In genomic region chr20:4936851-4937412, GRCh38 we compare ENCODE assay signal across 1 cellular context.
TF ChIP-seq lines count a peak whose summit lies in the region.

No MANE protein-coding gene starts in this region.

TF ChIP-seq in HepG2, 621 proteins besides CTCF, POLR2A, EP300 and RAD21 (continued from another document and continues in another):
- TF ChIP-seq ZNF609 (CRISPR knock-in tag; IDR thresholded peaks at IDR 0.05; ENCODE audit: borderline replicate concordance) = peak; percentile 89
- TF ChIP-seq ZBTB7A (CRISPR knock-in tag; IDR thresholded peaks at IDR 0.05) = no peak
- peak; percentile 41; the same call in 1 of the 2 replicates for TF ChIP-seq THRA (CRISPR knock-in tag; IDR thresholded peaks at IDR 0.05; ENCODE audit: borderline replicate concordance)
- no peak for TF ChIP-seq NKX3-1 (CRISPR knock-in tag; IDR thresholded peaks at IDR 0.05)
- TF ChIP-seq DNMT3B (CRISPR knock-in tag; conservative IDR thresholded peaks at IDR 0.05) = 0 out of 2 replicates have a peak, but pooled peaks have one; percentile 47
- no peak for TF ChIP-seq ZNF446 (CRISPR knock-in tag; IDR thresholded peaks at IDR 0.05)
- no peak for TF ChIP-seq CCDC6 (CRISPR knock-in tag; IDR thresholded peaks at IDR 0.05)
- TF ChIP-seq SRF (IDR thresholded peaks at IDR 0.05; ENCODE audit: low read depth, low read length) = 0 out of 2 replicates have a peak, but pooled peaks have one; percentile 9
- TF ChIP-seq ZNF580 (CRISPR knock-in tag; IDR thresholded peaks at IDR 0.05; ENCODE audit: borderline replicate concordance, low read depth) = peak; percentile 90; the same call in 1 of the 2 replicates
- TF ChIP-seq ZNF136 (CRISPR knock-in tag; IDR thresholded peaks at IDR 0.05; ENCODE audit: low read depth) = 0 out of 2 replicates have a peak, but pooled peaks have one; percentile 37
- TF ChIP-seq MAX (IDR thresholded peaks at IDR 0.05) = peak; percentile 43; the same call in 1 of the 2 replicates
- peak; percentile 6; the same call in 1 of the 2 replicates for TF ChIP-seq ZNF704 (CRISPR knock-in tag; IDR thresholded peaks at IDR 0.05; ENCODE audit: borderline replicate concordance)
- TF ChIP-seq GABPA (IDR thresholded peaks at IDR 0.05; ENCODE audit: low read depth, low read length) = no peak
- TF ChIP-seq GABPA (CRISPR knock-in tag; IDR thresholded peaks at IDR 0.05; ENCODE audit: low read depth) = 0 out of 2 replicates have a peak, but pooled peaks have one; percentile 12
- TF ChIP-seq ZNF841 (CRISPR knock-in tag; IDR thresholded peaks at IDR 0.05; ENCODE audit: borderline replicate concordance) = no peak
- peak; percentile 86; the same call in 1 of the 2 replicates for TF ChIP-seq ZNF224 (CRISPR knock-in tag; IDR thresholded peaks at IDR 0.05)
- 0 out of 2 replicates have a peak, but pooled peaks have one; percentile 15 for TF ChIP-seq ZNF552 (CRISPR knock-in tag; IDR thresholded peaks at IDR 0.05; ENCODE audit: borderline replicate concordance)
- TF ChIP-seq ZNF510 (CRISPR knock-in tag; IDR thresholded peaks at IDR 0.05; ENCODE audit: low read depth) = 0 out of 2 replicates have a peak, but pooled peaks have one; percentile 88
- 0 out of 2 replicates have a peak, but pooled peaks have one; percentile 72 for TF ChIP-seq ZNF205 (CRISPR knock-in tag; IDR thresholded peaks at IDR 0.05)
- peak; percentile 50; the same call in 1 of the 2 replicates for TF ChIP-seq ZNF724P (CRISPR knock-in tag; IDR thresholded peaks at IDR 0.05; ENCODE audit: borderline replicate concordance)
- TF ChIP-seq RXRB (CRISPR knock-in tag; IDR thresholded peaks at IDR 0.05; ENCODE audit: borderline replicate concordance) = peak; percentile 96
- TF ChIP-seq SOX6 (IDR thresholded peaks at IDR 0.05) = no peak
- TF ChIP-seq SOX6 (CRISPR knock-in tag; IDR thresholded peaks at IDR 0.05) = peak; percentile 87
- peak; percentile 88 for TF ChIP-seq HOXA3 (CRISPR knock-in tag; IDR thresholded peaks at IDR 0.05)
- no peak for TF ChIP-seq ZNF670 (CRISPR knock-in tag; IDR thresholded peaks at IDR 0.05; ENCODE audit: borderline replicate concordance)
- TF ChIP-seq ZBED4 (CRISPR knock-in tag; IDR thresholded peaks at IDR 0.05; ENCODE audit: borderline replicate concordance) = 0 out of 2 replicates have a peak, but pooled peaks have one; percentile 13
- peak; percentile 58; the same call in 1 of the 2 replicates for TF ChIP-seq ZNF451 (CRISPR knock-in tag; IDR thresholded peaks at IDR 0.05)
- no peak for TF ChIP-seq ZSCAN12 (CRISPR knock-in tag; IDR thresholded peaks at IDR 0.05)
- peak; percentile 82 for TF ChIP-seq CREB1 (IDR thresholded peaks at IDR 0.05)
- TF ChIP-seq CREB1 (CRISPR knock-in tag; IDR thresholded peaks at IDR 0.05) = no peak
- no peak for TF ChIP-seq ATAD3A (CRISPR knock-in tag; IDR thresholded peaks at IDR 0.05)
- TF ChIP-seq SOX5 (CRISPR knock-in tag; IDR thresholded peaks at IDR 0.05; ENCODE audit: borderline replicate concordance) = peak; percentile 84
- no peak; the same call in 1 of the 2 replicates for TF ChIP-seq KMT2B (CRISPR knock-in tag; IDR thresholded peaks at IDR 0.05)
- peak; percentile 34; the same call in 1 of the 2 replicates for TF ChIP-seq KAT8 (CRISPR knock-in tag; IDR thresholded peaks at IDR 0.05)
- no peak for TF ChIP-seq ZNF678 (CRISPR knock-in tag; IDR thresholded peaks at IDR 0.05)
- TF ChIP-seq HNF4G (IDR thresholded peaks at IDR 0.05; ENCODE audit: borderline replicate concordance, low read depth, low read length) = no peak; the same call in 1 of the 2 replicates
- peak; percentile 81; the same call in 1 of the 2 replicates for TF ChIP-seq HNF4G (CRISPR knock-in tag; IDR thresholded peaks at IDR 0.05; ENCODE audit: borderline replicate concordance, low read depth)
- peak; percentile 73; the same call in 1 of the 2 replicates for TF ChIP-seq ZNF557 (CRISPR knock-in tag; IDR thresholded peaks at IDR 0.05)
- TF ChIP-seq THAP11 (CRISPR knock-in tag; IDR thresholded peaks at IDR 0.05) = peak; percentile 69; the same call in 1 of the 2 replicates
- peak; percentile 50 to 61; a peak in 2 of 4 replicates for TF ChIP-seq HMGXB4 (CRISPR knock-in tag; IDR thresholded peaks at IDR 0.05; ENCODE audit: borderline replicate concordance in 1 of 2, low read depth in 1 of 2)
- TF ChIP-seq IRF2 (CRISPR knock-in tag; IDR thresholded peaks at IDR 0.05) = peak; percentile 85
- no peak for TF ChIP-seq FOXP1 (IDR thresholded peaks at IDR 0.05)
- peak; percentile 87 for TF ChIP-seq FOXP1 (CRISPR knock-in tag; IDR thresholded peaks at IDR 0.05)
- TF ChIP-seq NFIC (IDR thresholded peaks at IDR 0.05; ENCODE audit: low read length) = peak; percentile 68; the same call in 1 of the 2 replicates
- TF ChIP-seq DR1 (CRISPR knock-in tag; IDR thresholded peaks at IDR 0.05) = no peak
- no peak; the same call in 1 of the 2 replicates for TF ChIP-seq ZNF589 (CRISPR knock-in tag; conservative IDR thresholded peaks at IDR 0.05)
- peak; percentile 63; the same call in 1 of the 2 replicates for TF ChIP-seq NR2C2 (CRISPR knock-in tag; IDR thresholded peaks at IDR 0.05; ENCODE audit: borderline replicate concordance)
- TF ChIP-seq ERF (CRISPR knock-in tag; IDR thresholded peaks at IDR 0.05) = 0 out of 2 replicates have a peak, but pooled peaks have one; percentile 34
- TF ChIP-seq ARID3A (IDR thresholded peaks at IDR 0.05; ENCODE audit: low read depth, low read length) = peak; percentile 93
- no peak for TF ChIP-seq CREBL2 (CRISPR knock-in tag; IDR thresholded peaks at IDR 0.05; ENCODE audit: borderline replicate concordance)
